ENCODE assay signal across 9 cellular contexts in the genomic region with DNA sequence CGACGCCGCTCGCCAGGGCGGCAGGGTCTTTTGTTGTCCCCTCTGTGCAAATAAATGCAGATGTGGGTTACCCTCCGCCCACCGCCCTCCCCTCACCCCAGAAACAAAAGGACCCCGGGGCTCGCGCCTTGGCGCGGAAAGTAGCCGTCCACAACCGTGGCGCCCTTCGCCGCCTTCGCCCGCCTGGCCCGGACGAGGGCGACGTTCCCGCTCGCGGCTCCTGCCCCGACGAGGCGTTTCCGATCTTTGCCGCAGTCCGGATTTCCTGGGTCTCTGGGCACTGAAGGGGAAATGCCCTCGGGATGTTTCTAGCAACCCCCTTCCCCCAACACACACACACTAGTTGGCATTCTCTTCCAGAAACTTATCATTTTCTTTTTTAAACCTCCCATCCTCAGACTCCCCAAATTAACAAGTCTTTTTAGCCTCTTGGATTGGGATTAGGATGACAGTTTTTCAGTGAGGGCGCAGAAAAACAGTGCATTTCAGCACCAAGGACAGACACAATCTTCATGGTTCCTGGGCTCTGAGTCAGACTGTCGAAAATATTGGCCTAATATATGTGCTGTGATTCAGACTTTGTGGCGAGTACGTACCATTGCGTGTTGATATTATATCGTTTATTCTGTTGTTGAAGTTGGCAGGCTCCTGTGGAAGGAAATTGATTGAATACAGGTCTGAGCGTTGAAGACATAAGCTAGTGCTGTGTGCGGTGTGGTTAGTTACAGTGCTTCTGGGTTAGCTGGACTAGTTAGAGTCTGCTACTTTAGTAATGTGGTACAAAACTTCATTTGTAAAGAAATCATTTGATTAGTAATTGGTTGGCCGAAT. TPM values are rescaled to one million over a fixed set of nuclear protein-coding genes. Genes with fewer than 3 reads are reported as not detected.
DNase-seq lines count a peak whose midpoint lies in the region; ATAC-seq, FAIRE-seq and TF ChIP-seq lines count a peak whose summit lies in the region.
"Had no signal": no experiment of that assay in that cellular context is flagged by ENCODE, and none has a peak within 500 bp of the region (broad histone marks: within the 10 kb centered on the region; RNA-seq: fewer than 3 reads in every experiment).

No MANE protein-coding gene starts in this region.

- TF ChIP-seq POLR2A in HepG2 (IDR thresholded peaks at IDR 0.05; ENCODE audit: insufficient read depth in 1 of 2, low read depth in 2 of 2, low read length in 2 of 2), result peak in 1 of 2 experiments; percentile 60; a peak in 1 of 4 replicates

- ATAC-seq in HepG2 (peak; percentile 75), thoracic aorta (ENCODE audit: insufficient number of reproducible peaks, low FRiP score, low read depth) (peak; percentile 69), HG03565 (IDR thresholded peaks at IDR 0.05; ENCODE audit: unreplicated experiment) (no peak), GM19324 (IDR thresholded peaks at IDR 0.05; ENCODE audit: low FRiP score, unreplicated experiment) (no peak)

- peaks cover 19% of the 10 kb centered on the region for H4K20me1 ChIP-seq in HepG2 (ENCODE audit: insufficient read depth, low read length)

- H3K27me3 ChIP-seq in colonic mucosa (peaks cover 17% of the 10 kb centered on the region), HepG2 (ENCODE audit: control insufficient read depth in 1 of 2, insufficient read depth in 2 of 2, low read length in 2 of 2) (no peaks in the 10 kb centered on the region; a peak in 1 of 5 replicates), thoracic aorta (replicated peaks; ENCODE audit: insufficient read depth) (no peaks in the 10 kb centered on the region)

- CTCF ChIA-PET in HepG2 (lab: Yijun Ruan, JAX; ENCODE audit: low intra/inter-chr PET ratio, low total read pairs), result interaction anchor here (0.9 kb wide), 1 partner anchor 225 kb away, joined by 3 read pairs; no protein-coding TSS in a partner anchor

- H3K9ac ChIP-seq in colonic mucosa (ENCODE audit: low read depth in 2 of 2, low read length in 2 of 2) (no peak overlapping the region), HepG2 (ENCODE audit: insufficient read depth, low read depth, low read length) (peak overlapping the region; percentile 91)

- H3K36me3 ChIP-seq in colonic mucosa (no peaks in the 10 kb centered on the region), HepG2 (replicated peaks in 1 of 2; ENCODE audit: control insufficient read depth in 1 of 2, insufficient read depth in 2 of 2, low read length in 2 of 2) (no peaks in the 10 kb centered on the region), thoracic aorta (no peaks in the 10 kb centered on the region)

- WGBS in HepG2 (ENCODE audit: low lambda C conversion rate), result 1% methylated on average over 14 of the region's 42 CpGs

- no peak overlapping the region for H3K27ac ChIP-seq in colonic mucosa
- H3K27ac ChIP-seq in HepG2 (ENCODE audit: extremely low read length, insufficient read depth, low read length), result peak overlapping the region; percentile 95
- H3K27ac ChIP-seq in thoracic aorta, result no peak overlapping the region

- peak; percentile 60 for DNase-seq in GM13977 (ENCODE audit: low spot score)
- DNase-seq in NCI-H446 (lab: John Stamatoyannopoulos, UW), result peak; percentile 37 to 42
- DNase-seq in colonic mucosa, result peak; percentile 22
- DNase-seq in HepG2 (ENCODE audit: low spot score), result peak; percentile 80
- DNase-seq in thoracic aorta (ENCODE audit: low spot score), result no peak
- no peak for DNase-seq in activated gamma-delta T cell (lab: John Stamatoyannopoulos, UW)

- FAIRE-seq in HepG2 (lab: Jason Lieb, UNC), result no peak

- POLR2A ChIA-PET in HepG2 (lab: Yijun Ruan, JAX), result interaction anchor here (0.6 to 8.9 kb wide), 18 partner anchors 11 to 909 kb away, joined by 3 to 107 read pairs (median 5); a partner anchor contains a TSS

- H3K9me3 ChIP-seq in colonic mucosa, result no peaks in the 10 kb centered on the region
- H3K9me3 ChIP-seq in HepG2 (ENCODE audit: low read length), result no peaks in the 10 kb centered on the region
- H3K9me3 ChIP-seq in thoracic aorta, result no peaks in the 10 kb centered on the region

- TF ChIP-seq CTCF in GM13977 (IDR thresholded peaks at IDR 0.05; ENCODE audit: extremely low read depth, insufficient read depth, missing control alignments), result no peak
- no peak for TF ChIP-seq CTCF in colonic mucosa (IDR thresholded peaks at IDR 0.05)
- TF ChIP-seq CTCF in HepG2 (CRISPR knock-in tag; IDR thresholded peaks at IDR 0.05), result peak; percentile 40
- no peak for TF ChIP-seq CTCF in thoracic aorta (IDR thresholded peaks at IDR 0.05)

- no peaks in the 10 kb centered on the region for H3K4me1 ChIP-seq in colonic mucosa
- H3K4me1 ChIP-seq in HepG2 (ENCODE audit: insufficient read depth, low read length), result peaks cover 24% of the 10 kb centered on the region
- H3K4me1 ChIP-seq in thoracic aorta (ENCODE audit: control insufficient read depth in 1 of 2, low read depth in 2 of 2), result peaks cover 8 to 19% of the 10 kb centered on the region in 2 donors

- no peak for TF ChIP-seq RAD21 in HepG2 (CRISPR knock-in tag; IDR thresholded peaks at IDR 0.05)

- peaks cover 97% of the 10 kb centered on the region for H3K79me2 ChIP-seq in HepG2 (ENCODE audit: insufficient read depth, low read length)

- intact Hi-C loops in colonic mucosa (cut with DNase I), result no loop called here
- intact Hi-C loops in HepG2 (cut with micrococcal nuclease; ENCODE audit: unreplicated experiment), result loop anchor here (1.0 to 5.0 kb wide), 4 partner anchors 104 to 210 kb away; no protein-coding TSS in a partner anchor

- TF ChIP-seq EP300 in HepG2 (IDR thresholded peaks at IDR 0.05; ENCODE audit: low read depth in 2 of 2, low read length in 2 of 2) (no peak), HepG2 (CRISPR knock-in tag; IDR thresholded peaks at IDR 0.05; ENCODE audit: borderline replicate concordance) (no peak)

- H2AFZ ChIP-seq in HepG2 (ENCODE audit: low read length), result no peak overlapping the region

- H3K4me3 ChIP-seq in colonic mucosa (peak overlapping the region; percentile 27), HepG2 (replicated peaks in 1 of 3; ENCODE audit: insufficient read depth in 1 of 3, low read depth in 2 of 3, low read length in 3 of 3) (peak overlapping the region; percentile 82 to 99 (median 89)), thoracic aorta (peak overlapping the region; percentile 73)

- in situ Hi-C loops in GM13977 (cut with MboI; ENCODE audit: low pct_unique_long_range_greater_than_20kb, low sequenced_read_pairs, unreplicated experiment) (no loop called here), HepG2 (cut with HindIII; ENCODE audit: extremely low pct_ligation_motif_present, low pct_unique_long_range_greater_than_20kb) (loop anchor here (5.0 to 10.0 kb wide), 2 partner anchors 102 to 210 kb away; no protein-coding TSS in a partner anchor)

- H3K4me2 ChIP-seq in HepG2 (ENCODE audit: low read depth, low read length), result peak overlapping the region; percentile 92

- no TSS peak for BruUV-seq in HepG2 (replicated peaks; lab: Mats Ljungman, UMichigan)

RNA-seq across cellular contexts. Expression of a gene that starts 0.8 kb away (rescaled TPM):
- total RNA-seq in colonic mucosa, result under 1 TPM in 1 of 2 donors, not detected in 1; 0.30 TPM
- total RNA-seq in HepG2 (2016; rRNA removed; fragmentation: Illumina TruSeq; extraction: Trizol), result 40.6 and 55.7 TPM in 2 replicates
- 16.9 and 17.7 TPM in 2 replicates for total RNA-seq in HepG2 (2016; cell fraction: cytosol; rRNA removed; fragmentation: Illumina TruSeq; extraction: Trizol; ENCODE audit: low read depth)
- 42.3 and 58.0 TPM in 2 replicates for total RNA-seq in HepG2 (2016; cell fraction: insoluble cytoplasmic fraction; rRNA removed; fragmentation: Illumina TruSeq; extraction: Trizol)
- total RNA-seq in HepG2 (2016; cell fraction: membrane; rRNA removed; fragmentation: Illumina TruSeq; extraction: Trizol), result 43.2 and 46.3 TPM in 2 replicates
- 52.9 and 59.2 TPM in 2 replicates for total RNA-seq in HepG2 (2016; cell fraction: nucleus; rRNA removed; fragmentation: Illumina TruSeq; extraction: Trizol)
- polyA plus RNA-seq in HepG2 (2011; rRNA removed), result 56.9 and 78.5 TPM in 2 replicates
- 36.6 and 67.7 TPM in 2 replicates for polyA plus RNA-seq in HepG2 (2011; cell fraction: cytosol; rRNA removed)
- 24.8 and 28.7 TPM in 2 replicates for polyA plus RNA-seq in HepG2 (2011; cell fraction: nucleus; rRNA removed)
- polyA plus RNA-seq in HepG2 (2012), result 88.6 and 96.5 TPM in 2 replicates
- polyA plus RNA-seq in HepG2 (2016; cell fraction: cytosol; fragmentation: Illumina TruSeq; extraction: Trizol; ENCODE audit: low read depth), result 17.2 and 22.6 TPM in 2 replicates
- 94.0 and 99.4 TPM in 2 replicates for polyA plus RNA-seq in HepG2 (2016; cell fraction: insoluble cytoplasmic fraction; fragmentation: Illumina TruSeq; extraction: Trizol; ENCODE audit: low read depth)
- 36.8 and 37.8 TPM in 2 replicates for polyA plus RNA-seq in HepG2 (2016; cell fraction: membrane; fragmentation: Illumina TruSeq; extraction: Trizol; ENCODE audit: low read depth)
- 48.4 and 51.0 TPM in 2 replicates for polyA plus RNA-seq in HepG2 (2016; cell fraction: nucleus; fragmentation: Illumina TruSeq; extraction: Trizol; ENCODE audit: insufficient read depth, low read depth)
- 72.4 TPM in 1 of 2 replicates, not detected in the other for polyA minus RNA-seq in HepG2 (2011; rRNA and poly(A)+ RNA removed; ENCODE audit: low replicate concordance)
- 89.7 and 93.4 TPM in 2 replicates for polyA minus RNA-seq in HepG2 (2011; cell fraction: cytosol; rRNA and poly(A)+ RNA removed)
- 203 and 263 TPM in 2 replicates for polyA minus RNA-seq in HepG2 (2011; cell fraction: nucleus; rRNA and poly(A)+ RNA removed)
- 1 to 10 TPM in 1 of 2 donors, not detected in 1; 2.6 TPM for total RNA-seq in thoracic aorta
- total RNA-seq: T-helper 1 cell treated with Interleukin-12 subunit alpha and Interleukin-12 subunit beta and Interleukin-4 antibody, amounts not matched to agents 30 ng/mL and 1 ng/mL, for 36 hours had no signal

Comparison
In these comparisons a context has a peak if more than half of its experiments do, and no peak if none do; other contexts are left out.
1. DNase-seq: peak in GM13977 (single experiment), NCI-H446 (2 of 2), colonic mucosa (single experiment) and HepG2 (single experiment); none in thoracic aorta (single experiment) and activated gamma-delta T cell (single experiment).
2. H3K4me3 ChIP-seq: peak in every context shown above with its lines; median percentile 89 in HepG2; 73 in thoracic aorta; 27 in colonic mucosa.
3. ATAC-seq: peak in HepG2 (single experiment) and thoracic aorta (single experiment); none in HG03565 (single experiment) and GM19324 (single experiment).
4. RNA of a gene that starts 0.8 kb away (total RNA-seq): 16.9 to 59.2 TPM in HepG2; 2.6 TPM in thoracic aorta and 0.30 TPM in colonic mucosa; every median in the first group is over 4 times any median in the second.